ENCODE assay signal across 15 cellular contexts in genomic region chr9:124263158-124263557, GRCh38. TPM values are rescaled to one million over a fixed set of nuclear protein-coding genes. Genes with fewer than 3 reads are reported as not detected.
DNase-seq lines count a peak whose midpoint lies in the region; ATAC-seq and TF ChIP-seq lines count a peak whose summit lies in the region.
"Had no signal": no experiment of that assay in that cellular context is flagged by ENCODE, and none has a peak within 500 bp of the region (broad histone marks: within the 10 kb centered on the region; RNA-seq: fewer than 3 reads in every experiment).

No MANE protein-coding gene starts in this region.

- H3K4me3 ChIP-seq in mammary epithelial cell (replicated peaks in 1 of 3; ENCODE audit: insufficient read depth in 1 of 3, low read depth in 2 of 3, low read length in 3 of 3) (no peak overlapping the region), mucosa of stomach (ENCODE audit: low read length) (no peak overlapping the region), transverse colon (no peak overlapping the region)
- H3K4me3 ChIP-seq: body of pancreas had no signal

- H3K4me1 Mint-ChIP-seq in MCF 10A (ENCODE audit: insufficient read depth, unreplicated experiment) (peaks cover 47% of the 10 kb centered on the region), brain (peaks cover 97% of the 10 kb centered on the region), T-cell (peaks cover 10 to 50% (median 29%) of the 10 kb centered on the region in 3 donors)

- DNase-seq in MCF 10A (ENCODE audit: unreplicated experiment) (no peak), mammary epithelial cell (no peak), transverse colon (no peak), hippocampal formation (lab: John Stamatoyannopoulos, UW) (no peak), AG08396 (ENCODE audit: low spot score) (no peak), T-cell (no peak)
- DNase-seq: activated CD8-positive, alpha-beta T cell treated with anti-CD3 and anti-CD28 coated beads for 36 hours; activated effector memory CD4-positive, alpha-beta T cell treated with Interleukin-2 at 50 U/mL for 16 hours; effector memory CD8-positive, alpha-beta T cell; KG1; kidney; natural killer cell had no signal

- H3K9me3 Mint-ChIP-seq in MCF 10A (ENCODE audit: unreplicated experiment) (no peaks in the 10 kb centered on the region), brain (peaks cover 0 to 3% (median 0%) of the 10 kb centered on the region in 5 experiments), T-cell (no peaks in the 10 kb centered on the region)
- H3K9me3 Mint-ChIP-seq: activated CD8-positive, alpha-beta T cell treated with anti-CD3 and anti-CD28 coated beads for 36 hours; effector memory CD8-positive, alpha-beta T cell; natural killer cell had no signal

- H3K4me3 Mint-ChIP-seq in MCF 10A (ENCODE audit: unreplicated experiment) = no peak overlapping the region
- peak overlapping the region in 1 of 5 experiments; percentile 52 for H3K4me3 Mint-ChIP-seq in brain
- H3K4me3 Mint-ChIP-seq in T-cell = no peak overlapping the region
- H3K4me3 Mint-ChIP-seq: activated CD8-positive, alpha-beta T cell treated with anti-CD3 and anti-CD28 coated beads for 36 hours; effector memory CD8-positive, alpha-beta T cell; natural killer cell had no signal

- H3K27ac Mint-ChIP-seq in MCF 10A (ENCODE audit: low read depth, unreplicated experiment) = peak overlapping the region; percentile 78
- H3K27ac Mint-ChIP-seq in brain = peak overlapping the region in 4 of 5 experiments; percentile 68 to 99 (median 86)
- no peak overlapping the region for H3K27ac Mint-ChIP-seq in T-cell
- H3K27ac Mint-ChIP-seq: activated CD8-positive, alpha-beta T cell treated with anti-CD3 and anti-CD28 coated beads for 36 hours; effector memory CD8-positive, alpha-beta T cell had no signal

- CTCF ChIA-PET in MCF 10A (lab: Yijun Ruan, JAX) (no interaction called here), mammary epithelial cell (lab: Charles Lee; ENCODE audit: low non-redundant PET) (no interaction called here), T-cell (lab: Charles Lee) (no interaction called here)

- H3K27me3 Mint-ChIP-seq in MCF 10A (ENCODE audit: insufficient read depth, unreplicated experiment) (no peaks in the 10 kb centered on the region), brain (no peaks in the 10 kb centered on the region), T-cell (peaks cover 8 to 10% of the 10 kb centered on the region in 2 donors)
- H3K27me3 Mint-ChIP-seq: effector memory CD8-positive, alpha-beta T cell had no signal

- H3K79me2 ChIP-seq in mammary epithelial cell (ENCODE audit: insufficient read depth, low read length) = peaks cover 95% of the 10 kb centered on the region

- H3K27me3 ChIP-seq in mammary epithelial cell (ENCODE audit: insufficient read depth, low read length) (no peaks in the 10 kb centered on the region), mucosa of stomach (ENCODE audit: control insufficient read depth, insufficient read depth, low read length) (no peaks in the 10 kb centered on the region), transverse colon (no peaks in the 10 kb centered on the region)
- H3K27me3 ChIP-seq: body of pancreas had no signal

- no peak overlapping the region for H2AFZ ChIP-seq in mammary epithelial cell (ENCODE audit: low read depth, low read length)

- peaks cover 4% of the 10 kb centered on the region for H3K36me3 ChIP-seq in mammary epithelial cell (ENCODE audit: insufficient read depth, low read length)
- no peaks in the 10 kb centered on the region for H3K36me3 ChIP-seq in mucosa of stomach (ENCODE audit: control insufficient read depth, insufficient read depth, low read length)
- H3K36me3 ChIP-seq in transverse colon = no peaks in the 10 kb centered on the region

- H3K4me2 ChIP-seq in mammary epithelial cell (ENCODE audit: insufficient read depth, low read depth, low read length) = no peak overlapping the region

- H3K36me3 Mint-ChIP-seq in MCF 10A (ENCODE audit: insufficient read depth, unreplicated experiment) = no peaks in the 10 kb centered on the region
- H3K36me3 Mint-ChIP-seq in brain = no peaks in the 10 kb centered on the region
- no peaks in the 10 kb centered on the region for H3K36me3 Mint-ChIP-seq in T-cell
- H3K36me3 Mint-ChIP-seq: natural killer cell had no signal

- no peak overlapping the region for H3K9ac ChIP-seq in mammary epithelial cell (ENCODE audit: insufficient read depth, low read length)
- peak overlapping the region; percentile 23 for H3K9ac ChIP-seq in mucosa of stomach (ENCODE audit: low read length)

- in situ Hi-C loops in mammary epithelial cell (cut with MboI; ENCODE audit: low sequenced_read_pairs in 2 of 2) (no loop called here), transverse colon (cut with MboI; ENCODE audit: low pct_ligation_motif_present in 1 of 4, low pct_unique_long_range_greater_than_20kb in 1 of 4, low sequenced_read_pairs in 3 of 4) (no loop called here)

- TF ChIP-seq POLR2A in transverse colon (IDR thresholded peaks at IDR 0.05) = no peak

- 93% methylated on average over 11 of the region's 11 CpGs for WGBS in mammary epithelial cell (ENCODE audit: low coverage, missing lambda C conversion rate)
- 82% methylated on average over 11 of the region's 11 CpGs; no CpG with 5 or more reads in 1 of the 2 donors for WGBS in transverse colon (ENCODE audit: low coverage in 1 of 2), 2 donors

- POLR2A ChIA-PET in MCF 10A (lab: Yijun Ruan, JAX) (no interaction called here), T-cell (lab: Charles Lee) (no interaction called here)

- H3K4me1 ChIP-seq in mammary epithelial cell (ENCODE audit: insufficient read depth, low read length) (peaks cover 49% of the 10 kb centered on the region), mucosa of stomach (ENCODE audit: control insufficient read depth, insufficient read depth, low read length) (peaks cover 86% of the 10 kb centered on the region), transverse colon (peaks cover 36 to 90% (median 66%) of the 10 kb centered on the region in 4 donors)

- intact Hi-C loops in MCF 10A (cut with micrococcal nuclease) (no loop called here), mammary epithelial cell (cut with micrococcal nuclease) (no loop called here), transverse colon (cut with DNase I; ENCODE audit: low total_unique reads) (no loop called here)

- no peak overlapping the region for H3K27ac ChIP-seq in mammary epithelial cell (ENCODE audit: insufficient read depth, low read depth, low read length)
- H3K27ac ChIP-seq in transverse colon = peak overlapping the region; percentile 51 to 95 (median 84)

- H3K9me3 ChIP-seq in mammary epithelial cell (replicated peaks; ENCODE audit: insufficient read depth, low read length) (no peaks in the 10 kb centered on the region), mucosa of stomach (ENCODE audit: control insufficient read depth, low read length) (no peaks in the 10 kb centered on the region), transverse colon (no peaks in the 10 kb centered on the region)
- H3K9me3 ChIP-seq: body of pancreas had no signal

- TF ChIP-seq EP300 in transverse colon (IDR thresholded peaks at IDR 0.05; ENCODE audit: low read depth) = no peak

- TF ChIP-seq CTCF in MCF 10A (IDR thresholded peaks at IDR 0.05; ENCODE audit: unreplicated experiment) (no peak), mammary epithelial cell (conservative IDR thresholded peaks at IDR 0.05 in 1 of 2, IDR thresholded peaks at IDR 0.05 in 1 of 2; ENCODE audit: extremely low read depth in 1 of 2, insufficient read depth in 1 of 2, low read depth in 1 of 2, low read length in 2 of 2) (no peak), brain (conservative IDR thresholded peaks at IDR 0.05) (no peak), transverse colon (IDR thresholded peaks at IDR 0.05) (no peak)

- H4K20me1 ChIP-seq in mammary epithelial cell (ENCODE audit: insufficient read depth, low read length) = no peaks in the 10 kb centered on the region

- BruUV-seq in MCF 10A (replicated peaks; lab: Mats Ljungman, UMichigan) (no TSS peak), mammary epithelial cell (replicated peaks; lab: Mats Ljungman, UMichigan) (no TSS peak)

- dilution Hi-C loops in mammary epithelial cell (cut with HindIII; ENCODE audit: low sequenced_read_pairs) = no loop called here

- ATAC-seq in T-cell (replicated peaks in 1 of 4) = no peak
- ATAC-seq: activated CD8-positive, alpha-beta T cell treated with anti-CD3 and anti-CD28 coated beads for 36 hours; body of pancreas; effector memory CD8-positive, alpha-beta T cell; natural killer cell had no signal

RNA-seq across cellular contexts. Expression of gene NEK6, which starts 5.4 kb away (rescaled TPM):
- total RNA-seq in MCF 10A (2022) (25.1 and 27.5 TPM in 2 replicates), mammary epithelial cell (10 to 100 TPM; 41.3 to 41.7 TPM), transverse colon (10 to 100 TPM; 12.3 to 31.1 (median 21.6) TPM), T-cell (10 to 100 TPM in 3 of 5 donors, 1 to 10 TPM in 2; 5.9 to 12.5 (median 10.4) TPM)
- polyA plus RNA-seq in mammary epithelial cell (50.6 TPM), brain (ENCODE audit: insufficient read depth, low read depth, low replicate concordance) (43.2 TPM)
- 68.8 TPM for polyA minus RNA-seq in mammary epithelial cell

Comparison
In these comparisons a context has a peak if more than half of its experiments do, and no peak if none do; other contexts are left out.
1. H3K27ac Mint-ChIP-seq: peak in MCF 10A (single experiment) and brain (4 of 5); none in T-cell (0 of 2).